ENCODE assay signal across 2 cellular contexts in genomic region chr5:176203086-176203485, GRCh38.
"Had no signal": no experiment of that assay in that cellular context is flagged by ENCODE, and none has a peak within 500 bp of the region (broad histone marks: within the 10 kb centered on the region; RNA-seq: fewer than 3 reads in every experiment).

No MANE protein-coding gene starts in this region.

- ATAC-seq: GM12878 had no signal

- H3K4me3 ChIP-seq: GM12878 had no signal

- DNase-seq: GDM1 had no signal
